ENCODE assay signal across 17 cellular contexts in the genomic region with DNA sequence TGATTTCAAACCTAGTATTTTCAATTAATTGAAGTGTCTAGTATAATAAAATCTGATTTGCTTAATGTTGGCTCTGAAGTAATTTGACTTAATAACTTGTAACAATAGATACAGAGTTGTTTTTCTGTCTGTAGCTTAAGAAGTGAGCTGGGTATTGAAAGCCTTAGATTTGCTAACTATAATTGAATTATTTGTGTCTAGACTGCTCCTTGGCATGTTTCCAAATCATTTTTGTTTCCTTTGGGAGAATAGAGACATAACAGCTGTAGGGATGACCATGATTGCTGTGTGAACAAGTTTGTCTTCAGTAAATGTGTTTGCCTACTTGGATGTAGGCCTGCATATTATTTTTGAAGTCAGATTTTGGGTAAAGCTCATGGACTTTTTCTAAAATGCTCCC.
DNase-seq lines count a peak whose midpoint lies in the region; ATAC-seq, FAIRE-seq and TF ChIP-seq lines count a peak whose summit lies in the region.
"Had no signal": no experiment of that assay in that cellular context is flagged by ENCODE, and none has a peak within 500 bp of the region (broad histone marks: within the 10 kb centered on the region; RNA-seq: fewer than 3 reads in every experiment).

No MANE protein-coding gene starts in this region.

- no peak for TF ChIP-seq POLR2A in GM12892 (IDR thresholded peaks at IDR 0.05; ENCODE audit: low read depth, low read length)

- no peak for FAIRE-seq in GM12892 (lab: Jason Lieb, UNC)
- FAIRE-seq: TTC549 had no signal

- no peak for ATAC-seq in HG03439 (IDR thresholded peaks at IDR 0.05; ENCODE audit: unreplicated experiment)
- ATAC-seq: left lobe of liver had no signal

- DNase-seq in NCI-H1092 (lab: John Stamatoyannopoulos, UW) (peak; percentile 69), NCI-H345 (lab: John Stamatoyannopoulos, UW) (peak; percentile 57), amniotic epithelial cell (ENCODE audit: low read depth) (peak; percentile 3), lung microvascular endothelial cell (ENCODE audit: low read depth in 2 of 2) (peak; percentile 33 to 76), T-helper 9 cell (no peak), GM12892 (ENCODE audit: insufficient read length) (no peak)
- DNase-seq in stimulated activated CD4-positive, alpha-beta T cell treated with anti-CD3 and anti-CD28 coated beads, Interleukin-4, amount 100 ng/mL, for 1 hour: no peak
- DNase-seq: activated CD4-positive, alpha-beta T cell treated with anti-CD3 and anti-CD28 coated beads, Interleukin-2, amount 50 U/mL, for 4 hours; BE2C; DND-41; GOT3; NCI-H526 treated with DMSO at 0.1 percent for 48 hours; stomach; uterus had no signal

Comparison
In these comparisons a context has a peak if more than half of its experiments do, and no peak if none do; other contexts are left out.
1. DNase-seq: peak in NCI-H1092 (single experiment), NCI-H345 (single experiment), amniotic epithelial cell (single experiment) and lung microvascular endothelial cell (2 of 2); none in stimulated activated CD4-positive, alpha-beta T cell treated with anti-CD3 and anti-CD28 coated beads, Interleukin-4, amount 100 ng/mL, for 1 hour (single experiment), T-helper 9 cell (single experiment) and GM12892 (single experiment).